ENCODE assay signal across 3 cellular contexts in genomic region chr13:33825083-33825482, GRCh38.
TF ChIP-seq lines count a peak whose summit lies in the region.

No MANE protein-coding gene starts in this region.

TF ChIP-seq in A549, 52 proteins besides CTCF, POLR2A, EP300 and RAD21:
- TF ChIP-seq HOXB13 (CRISPR knock-in tag; IDR thresholded peaks at IDR 0.05; ENCODE audit: low read depth) (no peak), MAFK (IDR thresholded peaks at IDR 0.05; ENCODE audit: partially characterized antibody) (peak; percentile 22)

TF ChIP-seq in IMR-90, 13 proteins besides CTCF, POLR2A, EP300 and RAD21:
- TF ChIP-seq MAFK (IDR thresholded peaks at IDR 0.05; ENCODE audit: low read depth, low read length), result peak; percentile 29; the same call in 1 of the 2 replicates
- no peak for TF ChIP-seq USF2 (IDR thresholded peaks at IDR 0.05; ENCODE audit: low read depth, low read length)
- no peak for TF ChIP-seq SMC3 (IDR thresholded peaks at IDR 0.05; ENCODE audit: low read depth, low read length)
- TF ChIP-seq CHD1 (IDR thresholded peaks at IDR 0.05; ENCODE audit: low read depth, low read length), result no peak
- no peak for TF ChIP-seq NFE2L2 (IDR thresholded peaks at IDR 0.05; ENCODE audit: low read depth, low read length)

TF ChIP-seq in GM12878, 131 proteins besides CTCF, POLR2A, EP300 and RAD21:
- TF ChIP-seq ASH2L (IDR thresholded peaks at IDR 0.05; ENCODE audit: borderline replicate concordance, low read depth) (no peak), PAX5 (IDR thresholded peaks at IDR 0.05; ENCODE audit: borderline replicate concordance, low read depth, low read length) (no peak), HDAC6 (IDR thresholded peaks at IDR 0.05; ENCODE audit: unreplicated experiment) (no peak), TCF12 (IDR thresholded peaks at IDR 0.05; ENCODE audit: low read depth, low read length) (no peak), TCF3 (IDR thresholded peaks at IDR 0.05; ENCODE audit: borderline replicate concordance, insufficient read depth, low read depth, low read length) (no peak), ZSCAN29 (IDR thresholded peaks at IDR 0.05) (no peak), E2F8 (IDR thresholded peaks at IDR 0.05; ENCODE audit: low read depth, partially characterized antibody) (no peak)
